ENCODE assay signal across 8 cellular contexts in genomic region chr2:96470636-96471035, GRCh38. TPM values are rescaled to one million over a fixed set of nuclear protein-coding genes. Genes with fewer than 3 reads are reported as not detected.
A peak's percentile ranks its signal among the peaks of the same experiment; 100 is the strongest.
DNase-seq lines count a peak whose midpoint lies in the region; ATAC-seq and TF ChIP-seq lines count a peak whose summit lies in the region.

No MANE protein-coding gene starts in this region.

- ATAC-seq in GM21423 (IDR thresholded peaks at IDR 0.05; ENCODE audit: unreplicated experiment), result peak; percentile 63
- peak; percentile 59 for ATAC-seq in esophagus mucosa
- ATAC-seq in HG03280 (IDR thresholded peaks at IDR 0.05; ENCODE audit: unreplicated experiment), result no peak

- no peaks in the 10 kb centered on the region for H3K4me1 Mint-ChIP-seq in nephron

- H3K9me3 Mint-ChIP-seq in nephron, result no peaks in the 10 kb centered on the region

- TF ChIP-seq CTCF in nephron (IDR thresholded peaks at IDR 0.05; ENCODE audit: unreplicated experiment in 3 of 3), result peak; percentile 32 to 41 (median 34)

- H3K4me3 Mint-ChIP-seq in nephron, result no peak overlapping the region

- peak; percentile 65 for DNase-seq in activated CD8-positive, alpha-beta memory T cell treated with anti-CD3 and anti-CD28 coated beads, Interleukin-2, amount 50 U/mL, for 4 hours
- peak in 5 of 6 experiments; percentile 11 to 31 (median 23) for DNase-seq in stimulated activated naive CD4-positive, alpha-beta T cell (lab: John Stamatoyannopoulos, UW)
- no peak for DNase-seq in NCI-H2107 (lab: John Stamatoyannopoulos, UW)
- no peak for DNase-seq in SK-N-DZ (ENCODE audit: low spot score)

- H3K27ac Mint-ChIP-seq in nephron, result peak overlapping the region in 2 of 3 experiments; percentile 2 to 44

- H3K36me3 Mint-ChIP-seq in nephron (ENCODE audit: low read depth), result no peaks in the 10 kb centered on the region

- H3K27me3 Mint-ChIP-seq in nephron (ENCODE audit: low read depth), result no peaks in the 10 kb centered on the region

RNA-seq across cellular contexts. Expression of gene NEURL3, which starts 34.5 kb away (rescaled TPM):
- total RNA-seq in esophagus mucosa, result not detected
- 0.42 TPM in 1 of 2 replicates, not detected in the other for polyA plus RNA-seq in SK-N-DZ (2014; cell fraction: cytosol; rRNA removed)
- not detected in 2 replicates for polyA plus RNA-seq in SK-N-DZ (2014; cell fraction: nucleus; rRNA removed)

Comparison
In these comparisons a context has a peak if more than half of its experiments do, and no peak if none do; other contexts are left out.
1. DNase-seq: peak in activated CD8-positive, alpha-beta memory T cell treated with anti-CD3 and anti-CD28 coated beads, Interleukin-2, amount 50 U/mL, for 4 hours (single experiment) and stimulated activated naive CD4-positive, alpha-beta T cell (5 of 6); none in NCI-H2107 (single experiment) and SK-N-DZ (single experiment).